ENCODE assay signal across 9 cellular contexts in the genomic region with DNA sequence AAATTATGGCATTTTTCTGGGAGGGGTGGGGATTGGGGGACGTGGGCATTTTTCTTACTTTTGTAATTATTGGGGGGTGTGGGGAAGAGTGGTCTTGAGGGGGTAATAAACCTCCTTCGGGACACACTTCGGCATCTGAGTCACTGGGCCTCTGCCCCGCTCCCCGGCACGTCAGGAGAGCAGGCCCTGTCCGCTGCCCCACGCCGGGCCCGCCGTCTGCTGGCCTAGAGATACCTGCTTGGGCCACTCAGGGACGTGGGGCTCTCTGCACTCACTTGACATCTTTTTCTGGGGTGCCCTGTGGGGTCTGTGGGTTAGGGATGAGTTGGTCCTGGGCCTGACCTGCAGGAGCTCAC. TPM values are rescaled to one million over a fixed set of nuclear protein-coding genes. Genes with fewer than 3 reads are reported as not detected.
DNase-seq lines count a peak whose midpoint lies in the region; ATAC-seq, FAIRE-seq and TF ChIP-seq lines count a peak whose summit lies in the region.
"Had no signal": no experiment of that assay in that cellular context is flagged by ENCODE, and none has a peak within 500 bp of the region (broad histone marks: within the 10 kb centered on the region; RNA-seq: fewer than 3 reads in every experiment).

No MANE protein-coding gene starts in this region.

- DNase-seq in heart right ventricle, result no peak
- DNase-seq in Right ventricle myocardium inferior (ENCODE audit: missing footprints), result no peak
- DNase-seq in K562 (ENCODE audit: extremely low read depth in 1 of 4, low spot score in 3 of 4), result no peak
- no peak for DNase-seq in naive thymus-derived CD8-positive, alpha-beta T cell
- no peak for DNase-seq in vagina (ENCODE audit: extremely low spot score in 2 of 2)
- no peak for DNase-seq in left lobe of liver (ENCODE audit: low spot score)
- DNase-seq in NCI-H2171 treated with DMSO at 0.1 percent for 48 hours (lab: John Stamatoyannopoulos, UW), result no peak
- no peak for DNase-seq in activated gamma-delta T cell (lab: John Stamatoyannopoulos, UW)

- no peaks in the 10 kb centered on the region for H3K9me1 ChIP-seq in K562 (ENCODE audit: control insufficient read depth, insufficient read depth, low read length)

- peaks cover 15 to 45% (median 27%) of the 10 kb centered on the region in 9 donors for H3K4me1 ChIP-seq in heart right ventricle
- peaks cover 21 to 41% of the 10 kb centered on the region in 2 experiments for H3K4me1 ChIP-seq in K562 (replicated peaks in 1 of 2; ENCODE audit: control insufficient read depth in 2 of 2, insufficient read depth in 2 of 2, low read length in 2 of 2)
- H3K4me1 ChIP-seq in vagina, result peaks cover 38% of the 10 kb centered on the region

- no peaks in the 10 kb centered on the region for H3K27me3 Mint-ChIP-seq in naive thymus-derived CD8-positive, alpha-beta T cell

- no peaks in the 10 kb centered on the region for H3K9me3 Mint-ChIP-seq in naive thymus-derived CD8-positive, alpha-beta T cell

- intact Hi-C loops in heart right ventricle (cut with DNase I), result loop anchor here in 5 of 10 donors (10.0 kb wide), 3 partner anchors 87 to 327 kb away; a partner anchor contains a TSS
- intact Hi-C loops in Right ventricle myocardium inferior (cut with DNase I), result no loop called here
- intact Hi-C loops in K562 (cut with micrococcal nuclease), result no loop called here
- intact Hi-C loops in vagina (cut with DNase I), result loop anchor here (10.0 kb wide), 2 partner anchors 87 to 327 kb away; a partner anchor contains a TSS

- TF ChIP-seq POLR2A in K562 (conservative IDR thresholded peaks at IDR 0.05) (no peak), vagina (IDR thresholded peaks at IDR 0.05) (no peak)

- peak overlapping the region in 9 of 10 donors; percentile 46 to 100 (median 65) for H3K4me3 Mint-ChIP-seq in naive thymus-derived CD8-positive, alpha-beta T cell

- H4K20me1 ChIP-seq in K562 (replicated peaks; ENCODE audit: control insufficient read depth, insufficient read depth, low read length), result peaks cover 15% of the 10 kb centered on the region

- H3K27ac ChIP-seq in heart right ventricle (peak overlapping the region in 7 of 10 donors; percentile 19 to 96 (median 87)), K562 (ENCODE audit: extremely low read depth, low read depth, low read length) (peak overlapping the region; percentile 99), vagina (peak overlapping the region; percentile 96)

- no TSS peak for BruUV-seq in K562 (replicated peaks; lab: Mats Ljungman, UMichigan)

- no peak for TF ChIP-seq RAD21 in K562 (CRISPR knock-in tag; conservative IDR thresholded peaks at IDR 0.05 in 1 of 2, IDR thresholded peaks at IDR 0.05 in 1 of 2)

- CTCF ChIA-PET in K562 (lab: Yijun Ruan, JAX; ENCODE audit: low intra/inter-chr PET ratio), result no interaction called here

- H3K27me3 ChIP-seq in heart right ventricle, result no peaks in the 10 kb centered on the region
- H3K27me3 ChIP-seq in K562 (ENCODE audit: control insufficient read depth in 2 of 2, insufficient read depth in 2 of 2, low read length in 2 of 2), result no peaks in the 10 kb centered on the region
- H3K27me3 ChIP-seq in vagina, result no peaks in the 10 kb centered on the region

- H2AFZ ChIP-seq in K562 (ENCODE audit: low read depth, low read length), result no peak overlapping the region

- peaks cover 4 to 29% (median 8%) of the 10 kb centered on the region in 3 donors for H3K36me3 Mint-ChIP-seq in naive thymus-derived CD8-positive, alpha-beta T cell

- H3K9ac ChIP-seq in K562 (ENCODE audit: insufficient read depth in 1 of 2, low read depth in 2 of 2, low read length in 2 of 2), result peak overlapping the region; percentile 93 to 95

- H3K36me3 ChIP-seq in heart right ventricle (peaks cover 0 to 33% (median 6%) of the 10 kb centered on the region in 9 donors), K562 (ENCODE audit: control insufficient read depth, insufficient read depth, low read length) (peaks cover 29% of the 10 kb centered on the region), vagina (peaks cover 0 to 5% of the 10 kb centered on the region in 2 donors)

- in situ Hi-C loops in K562 (cut with MboI), result loop anchor here (10.0 kb wide), 1 partner anchor 87 kb away; a partner anchor contains a TSS

- peaks cover 45% of the 10 kb centered on the region for H3K79me2 ChIP-seq in K562 (ENCODE audit: control insufficient read depth, insufficient read depth, low read length)

- 87% methylated on average over 12 of the region's 12 CpGs for WGBS in heart right ventricle, 2 donors
- WGBS in K562 (ENCODE audit: insufficient coverage, low coverage, missing lambda C conversion rate), result 68% methylated on average over 7 of the region's 12 CpGs

- H3K27ac Mint-ChIP-seq in naive thymus-derived CD8-positive, alpha-beta T cell, result peak overlapping the region; percentile 88 to 99 (median 96)

- peaks cover 33 to 73% (median 69%) of the 10 kb centered on the region in 4 donors for H3K4me1 Mint-ChIP-seq in naive thymus-derived CD8-positive, alpha-beta T cell

- ATAC-seq in heart right ventricle (no peak), Right ventricle myocardium inferior (no peak), K562 (no peak), left lobe of liver (no peak)
- ATAC-seq in naive thymus-derived CD8-positive, alpha-beta T cell, result no peak

- no peaks in the 10 kb centered on the region for H3K9me3 ChIP-seq in heart right ventricle
- no peaks in the 10 kb centered on the region for H3K9me3 ChIP-seq in K562 (replicated peaks; ENCODE audit: control insufficient read depth, insufficient read depth, low read depth, low read length)
- no peaks in the 10 kb centered on the region for H3K9me3 ChIP-seq in vagina

- H3K4me3 ChIP-seq in heart right ventricle, result no peak overlapping the region
- H3K4me3 ChIP-seq in K562, result no peak overlapping the region
- H3K4me3 ChIP-seq in vagina, result no peak overlapping the region

- no peak for FAIRE-seq in K562 (lab: Jason Lieb, UNC)

- TF ChIP-seq EP300 in K562 (IDR thresholded peaks at IDR 0.05; ENCODE audit: low read length), result no peak

- H3K4me2 ChIP-seq in K562 (ENCODE audit: insufficient read depth, low read length), result peak overlapping the region; percentile 89

- TF ChIP-seq CTCF in heart right ventricle (IDR thresholded peaks at IDR 0.05), result no peak
- TF ChIP-seq CTCF in K562 (IDR thresholded peaks at IDR 0.05 in 2 of 3, conservative IDR thresholded peaks at IDR 0.05 in 1 of 3; ENCODE audit: insufficient read depth in 2 of 3, low read depth in 1 of 3, low read length in 3 of 3), result no peak
- no peak for TF ChIP-seq CTCF in vagina (IDR thresholded peaks at IDR 0.05)

- POLR2A ChIA-PET in K562 (lab: Yijun Ruan, JAX), result interaction anchor here (0.6 to 1.9 kb wide), 6 partner anchors 8 to 117 kb away, joined by 4 to 43 read pairs (median 7); a partner anchor contains a TSS
- POLR2A ChIA-PET in naive thymus-derived CD8-positive, alpha-beta T cell (lab: Charles Lee), result interaction anchor here (0.5 to 2.3 kb wide), 7 partner anchors 9 to 598 kb away, joined by 3 to 8 read pairs (median 5); a partner anchor contains a TSS

RNA-seq across cellular contexts. Expression of a gene that starts 3.5 kb away (rescaled TPM):
- total RNA-seq in heart right ventricle (1,000 to 10,000 TPM in 2 of 10 donors, 100 to 1,000 TPM in 8; 450 to 3,518 (median 637) TPM), Right ventricle myocardium inferior (1,007 TPM), K562 (2014; rRNA removed) (3,611 and 4,100 TPM in 2 replicates), K562 (2014; rRNA removed; fragmentation: Illumina TruSeq; extraction: Trizol) (2,821 and 3,420 TPM in 2 replicates), K562 (2015; rRNA removed; fragmentation: Illumina TruSeq; extraction: Trizol) (4,574 and 5,040 TPM in 2 replicates), K562 (2021) (3,376 and 3,459 TPM in 2 replicates), vagina (4,380 TPM), left lobe of liver (8,713 TPM)
- polyA plus RNA-seq in heart right ventricle (1,000 to 10,000 TPM; 1,046 to 1,578 TPM), K562 (2011; rRNA removed) (1,231 and 2,161 TPM in 2 replicates), K562 (2014; fragmentation: Illumina TruSeq; extraction: Trizol) (6,461 and 6,790 TPM in 2 replicates), K562 (2014; fragmentation: Nextera tagmentation; extraction: Ambion mirVana) (over 10,000 TPM; 17,458 to 27,415 TPM), K562 (2014; rRNA removed) (3,965 and 4,994 TPM in 2 replicates)
- 116 and 227 TPM in 2 replicates for total RNA-seq in K562 (2011; cell fraction: chromatin; rRNA removed; ENCODE audit: low replicate concordance)
- 251 and 284 TPM in 2 replicates for total RNA-seq in K562 (2011; cell fraction: nucleolus; rRNA removed)
- 546 and 1,281 TPM in 2 replicates for total RNA-seq in K562 (2011; cell fraction: nucleoplasm; rRNA removed)
- polyA plus RNA-seq in K562 (2011; cell fraction: cytosol; rRNA removed), result 5,138 and 6,086 TPM in 2 replicates
- polyA plus RNA-seq in K562 (2011; cell fraction: nucleus; rRNA removed), result 1,631 and 1,635 TPM in 2 replicates
- polyA plus RNA-seq in K562 (2012), result 3,654 and 5,025 TPM in 2 replicates
- polyA minus RNA-seq in K562 (2011; rRNA and poly(A)+ RNA removed), result 536 and 548 TPM in 2 replicates
- 790 and 999 TPM in 2 replicates for polyA minus RNA-seq in K562 (2011; cell fraction: cytosol; rRNA and poly(A)+ RNA removed)
- polyA minus RNA-seq in K562 (2011; cell fraction: nucleus; rRNA and poly(A)+ RNA removed), result 171 and 269 TPM in 2 replicates
- total RNA-seq in naive thymus-derived CD8-positive, alpha-beta T cell, result 1,000 to 10,000 TPM; 1,370 to 1,435 TPM
- polyA plus RNA-seq in naive thymus-derived CD8-positive, alpha-beta T cell, result 1,000 to 10,000 TPM; 4,833 to 4,899 (median 4,886) TPM

RNA-seq across cellular contexts. Expression of a gene that starts 7.0 kb away (rescaled TPM):
- total RNA-seq in heart right ventricle (10 to 100 TPM; 11.5 to 41.5 (median 19.5) TPM), Right ventricle myocardium inferior (22.4 TPM), K562 (2014; rRNA removed) (44.5 and 62.0 TPM in 2 replicates), K562 (2014; rRNA removed; fragmentation: Illumina TruSeq; extraction: Trizol) (22.1 and 23.0 TPM in 2 replicates), K562 (2015; rRNA removed; fragmentation: Illumina TruSeq; extraction: Trizol) (41.3 and 46.5 TPM in 2 replicates), K562 (2021) (95.4 and 98.5 TPM in 2 replicates), vagina (52.3 TPM), left lobe of liver (18.9 TPM)
- polyA plus RNA-seq in heart right ventricle (10 to 100 TPM; 17.6 to 37.4 TPM), K562 (2011; rRNA removed) (51.2 and 56.6 TPM in 2 replicates), K562 (2014; fragmentation: Illumina TruSeq; extraction: Trizol) (67.5 and 79.1 TPM in 2 replicates), K562 (2014; fragmentation: Nextera tagmentation; extraction: Ambion mirVana) (1 to 10 TPM; 3.2 to 5.5 TPM), K562 (2014; rRNA removed) (69.6 and 79.5 TPM in 2 replicates)
- total RNA-seq in K562 (2011; cell fraction: chromatin; rRNA removed; ENCODE audit: low replicate concordance), result 47.4 and 110 TPM in 2 replicates
- 95.2 and 106 TPM in 2 replicates for total RNA-seq in K562 (2011; cell fraction: nucleolus; rRNA removed)
- 67.2 and 75.0 TPM in 2 replicates for total RNA-seq in K562 (2011; cell fraction: nucleoplasm; rRNA removed)
- polyA plus RNA-seq in K562 (2011; cell fraction: cytosol; rRNA removed), result 75.9 and 134 TPM in 2 replicates
- polyA plus RNA-seq in K562 (2011; cell fraction: nucleus; rRNA removed), result 94.1 and 129 TPM in 2 replicates
- polyA plus RNA-seq in K562 (2012), result 105 and 115 TPM in 2 replicates
- 13.0 and 20.5 TPM in 2 replicates for polyA minus RNA-seq in K562 (2011; rRNA and poly(A)+ RNA removed)
- polyA minus RNA-seq in K562 (2011; cell fraction: cytosol; rRNA and poly(A)+ RNA removed), result 37.3 and 38.6 TPM in 2 replicates
- 30.5 and 33.0 TPM in 2 replicates for polyA minus RNA-seq in K562 (2011; cell fraction: nucleus; rRNA and poly(A)+ RNA removed)
- 100 to 1,000 TPM; 170 to 181 TPM for total RNA-seq in naive thymus-derived CD8-positive, alpha-beta T cell
- polyA plus RNA-seq in naive thymus-derived CD8-positive, alpha-beta T cell, result 10 to 100 TPM; 58.5 to 97.1 (median 83.1) TPM

RNA-seq across cellular contexts. Expression of a gene that starts 28.2 kb away (rescaled TPM):
- total RNA-seq in heart right ventricle (under 1 TPM in 1 of 10 donors, not detected in 9; 0.51 TPM), Right ventricle myocardium inferior (not detected), K562 (2014; rRNA removed) (1.1 and 1.5 TPM in 2 replicates), K562 (2014; rRNA removed; fragmentation: Illumina TruSeq; extraction: Trizol) (0.44 and 0.51 TPM in 2 replicates), K562 (2015; rRNA removed; fragmentation: Illumina TruSeq; extraction: Trizol) (0.76 and 1.2 TPM in 2 replicates), K562 (2021) (1.6 and 2.1 TPM in 2 replicates), vagina (not detected), left lobe of liver (0.23 TPM)
- polyA plus RNA-seq in heart right ventricle (under 1 TPM in 1 of 2 donors, not detected in 1; 0.17 TPM), K562 (2011; rRNA removed) (1.9 and 4.2 TPM in 2 replicates), K562 (2014; fragmentation: Illumina TruSeq; extraction: Trizol) (0.37 and 1.2 TPM in 2 replicates), K562 (2014; fragmentation: Nextera tagmentation; extraction: Ambion mirVana) (under 1 TPM; 0.41 to 0.87 TPM), K562 (2014; rRNA removed) (1.3 and 1.6 TPM in 2 replicates)
- total RNA-seq in K562 (2011; cell fraction: chromatin; rRNA removed; ENCODE audit: low replicate concordance), result 1.4 and 2.3 TPM in 2 replicates
- 1.7 and 2.7 TPM in 2 replicates for total RNA-seq in K562 (2011; cell fraction: nucleolus; rRNA removed)
- total RNA-seq in K562 (2011; cell fraction: nucleoplasm; rRNA removed), result 0.99 and 1.0 TPM in 2 replicates
- 4.5 and 4.6 TPM in 2 replicates for polyA plus RNA-seq in K562 (2011; cell fraction: cytosol; rRNA removed)
- polyA plus RNA-seq in K562 (2011; cell fraction: nucleus; rRNA removed), result 3.6 and 5.2 TPM in 2 replicates
- 2.2 and 4.5 TPM in 2 replicates for polyA plus RNA-seq in K562 (2012)
- 0.25 and 0.45 TPM in 2 replicates for polyA minus RNA-seq in K562 (2011; rRNA and poly(A)+ RNA removed)
- polyA minus RNA-seq in K562 (2011; cell fraction: cytosol; rRNA and poly(A)+ RNA removed), result 2.7 TPM in 1 of 2 replicates, not detected in the other
- 0.81 and 1.6 TPM in 2 replicates for polyA minus RNA-seq in K562 (2011; cell fraction: nucleus; rRNA and poly(A)+ RNA removed)
- total RNA-seq in naive thymus-derived CD8-positive, alpha-beta T cell, result 1 to 10 TPM; 1.8 to 2.3 TPM
- polyA plus RNA-seq in naive thymus-derived CD8-positive, alpha-beta T cell, result 1 to 10 TPM in 2 of 3 donors, under 1 TPM in 1; 0.67 to 2.4 (median 2.0) TPM
- total RNA-seq: RPMI7951 had no signal

RNA-seq across cellular contexts. Expression of a gene that starts 31.5 kb away (rescaled TPM):
- total RNA-seq in heart right ventricle, result 100 to 1,000 TPM; 139 to 245 (median 201) TPM
- 100 to 1,000 TPM; 114 to 128 TPM for polyA plus RNA-seq in heart right ventricle
- total RNA-seq in Right ventricle myocardium inferior, result 99.1 TPM
- 36.8 and 78.5 TPM in 2 replicates for total RNA-seq in K562 (2011; cell fraction: chromatin; rRNA removed; ENCODE audit: low replicate concordance)
- total RNA-seq in K562 (2011; cell fraction: nucleolus; rRNA removed), result 40.7 and 40.9 TPM in 2 replicates
- total RNA-seq in K562 (2011; cell fraction: nucleoplasm; rRNA removed), result 28.8 and 32.4 TPM in 2 replicates
- total RNA-seq in K562 (2014; rRNA removed), result 12.9 and 20.5 TPM in 2 replicates
- total RNA-seq in K562 (2014; rRNA removed; fragmentation: Illumina TruSeq; extraction: Trizol), result 8.8 and 11.3 TPM in 2 replicates
- total RNA-seq in K562 (2015; rRNA removed; fragmentation: Illumina TruSeq; extraction: Trizol), result 15.2 and 18.4 TPM in 2 replicates
- total RNA-seq in K562 (2021), result 26.1 and 28.1 TPM in 2 replicates
- 26.0 and 26.7 TPM in 2 replicates for polyA plus RNA-seq in K562 (2011; rRNA removed)
- 26.7 and 37.5 TPM in 2 replicates for polyA plus RNA-seq in K562 (2011; cell fraction: cytosol; rRNA removed)
- polyA plus RNA-seq in K562 (2011; cell fraction: nucleus; rRNA removed), result 26.4 and 41.7 TPM in 2 replicates
- polyA plus RNA-seq in K562 (2012), result 20.3 and 23.1 TPM in 2 replicates
- polyA plus RNA-seq in K562 (2014; fragmentation: Illumina TruSeq; extraction: Trizol), result 31.1 and 32.2 TPM in 2 replicates
- 1 to 10 TPM; 1.9 to 2.2 TPM for polyA plus RNA-seq in K562 (2014; fragmentation: Nextera tagmentation; extraction: Ambion mirVana)
- polyA plus RNA-seq in K562 (2014; rRNA removed), result 18.0 and 24.3 TPM in 2 replicates
- polyA minus RNA-seq in K562 (2011; rRNA and poly(A)+ RNA removed), result 15.7 and 26.2 TPM in 2 replicates
- polyA minus RNA-seq in K562 (2011; cell fraction: cytosol; rRNA and poly(A)+ RNA removed), result 20.6 and 25.9 TPM in 2 replicates
- 13.2 and 13.8 TPM in 2 replicates for polyA minus RNA-seq in K562 (2011; cell fraction: nucleus; rRNA and poly(A)+ RNA removed)
- total RNA-seq in naive thymus-derived CD8-positive, alpha-beta T cell, result 10 to 100 TPM; 45.9 to 47.9 TPM
- polyA plus RNA-seq in naive thymus-derived CD8-positive, alpha-beta T cell, result 10 to 100 TPM; 17.9 to 31.0 (median 22.3) TPM
- total RNA-seq in vagina, result 32.2 TPM
- 13.6 TPM for total RNA-seq in left lobe of liver

RNA-seq across cellular contexts. Expression of a gene that starts 32.0 kb away (rescaled TPM):
- total RNA-seq in heart right ventricle, result 10 to 100 TPM; 40.1 to 60.4 (median 49.3) TPM
- polyA plus RNA-seq in heart right ventricle, result 100 to 1,000 TPM in 1 of 2 donors, 10 to 100 TPM in 1; 60.1 to 108 TPM
- 46.8 TPM for total RNA-seq in Right ventricle myocardium inferior
- 106 and 309 TPM in 2 replicates for total RNA-seq in K562 (2011; cell fraction: chromatin; rRNA removed; ENCODE audit: low replicate concordance)
- 270 and 321 TPM in 2 replicates for total RNA-seq in K562 (2011; cell fraction: nucleolus; rRNA removed)
- 174 and 179 TPM in 2 replicates for total RNA-seq in K562 (2011; cell fraction: nucleoplasm; rRNA removed)
- total RNA-seq in K562 (2014; rRNA removed), result 453 and 558 TPM in 2 replicates
- 56.6 and 95.4 TPM in 2 replicates for total RNA-seq in K562 (2014; rRNA removed; fragmentation: Illumina TruSeq; extraction: Trizol)
- 282 and 294 TPM in 2 replicates for total RNA-seq in K562 (2015; rRNA removed; fragmentation: Illumina TruSeq; extraction: Trizol)
- total RNA-seq in K562 (2021), result 335 and 343 TPM in 2 replicates
- 237 and 273 TPM in 2 replicates for polyA plus RNA-seq in K562 (2011; rRNA removed)
- 435 and 727 TPM in 2 replicates for polyA plus RNA-seq in K562 (2011; cell fraction: cytosol; rRNA removed)
- polyA plus RNA-seq in K562 (2011; cell fraction: nucleus; rRNA removed), result 267 and 312 TPM in 2 replicates
- polyA plus RNA-seq in K562 (2012), result 308 and 401 TPM in 2 replicates
- polyA plus RNA-seq in K562 (2014; fragmentation: Illumina TruSeq; extraction: Trizol), result 165 and 339 TPM in 2 replicates
- 10 to 100 TPM; 71.4 to 95.3 TPM for polyA plus RNA-seq in K562 (2014; fragmentation: Nextera tagmentation; extraction: Ambion mirVana)
- 310 and 330 TPM in 2 replicates for polyA plus RNA-seq in K562 (2014; rRNA removed)
- 168 and 344 TPM in 2 replicates for polyA minus RNA-seq in K562 (2011; rRNA and poly(A)+ RNA removed)
- 335 and 352 TPM in 2 replicates for polyA minus RNA-seq in K562 (2011; cell fraction: cytosol; rRNA and poly(A)+ RNA removed)
- 89.8 and 126 TPM in 2 replicates for polyA minus RNA-seq in K562 (2011; cell fraction: nucleus; rRNA and poly(A)+ RNA removed)
- 10 to 100 TPM; 30.4 to 32.0 TPM for total RNA-seq in naive thymus-derived CD8-positive, alpha-beta T cell
- 10 to 100 TPM; 47.5 to 66.1 (median 62.0) TPM for polyA plus RNA-seq in naive thymus-derived CD8-positive, alpha-beta T cell
- total RNA-seq in vagina, result 100 TPM
- 34.3 TPM for total RNA-seq in left lobe of liver
